ENCODE assay signal across 8 cellular contexts in the genomic region with DNA sequence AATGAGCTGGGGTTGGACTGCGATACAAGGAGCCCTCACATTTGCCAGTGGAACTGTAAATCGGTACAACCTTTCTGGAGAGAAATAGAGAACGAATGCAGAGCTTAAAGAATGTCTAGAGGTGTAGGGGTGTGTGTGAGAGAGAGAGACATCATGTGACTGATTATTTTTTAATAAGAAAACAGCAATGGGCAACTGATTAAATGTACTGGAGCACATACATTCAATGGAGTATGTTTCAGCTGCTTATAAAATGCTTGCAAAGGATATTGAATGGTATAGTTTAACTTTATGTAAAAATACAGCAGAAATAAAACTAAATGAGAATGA. TPM values are rescaled to one million over a fixed set of nuclear protein-coding genes. Genes with fewer than 3 reads are reported as not detected.
A peak's percentile ranks its signal among the peaks of the same experiment; 100 is the strongest.
DNase-seq lines count a peak whose midpoint lies in the region; ATAC-seq and TF ChIP-seq lines count a peak whose summit lies in the region.

No MANE protein-coding gene starts in this region.

- H3K27me3 ChIP-seq in BE2C (no peaks in the 10 kb centered on the region), brain microvascular endothelial cell (replicated peaks) (no peaks in the 10 kb centered on the region), uterus (no peaks in the 10 kb centered on the region)

- TF ChIP-seq POLR2A in uterus (IDR thresholded peaks at IDR 0.05) = no peak

- H3K4me3 ChIP-seq in BE2C (ENCODE audit: low read depth, low read length) (peak overlapping the region; percentile 74), brain microvascular endothelial cell (ENCODE audit: low read depth, low read length) (peak overlapping the region; percentile 80), uterus (peak overlapping the region; percentile 64 to 66)

- H3K9me3 Mint-ChIP-seq in memory B cell = no peaks in the 10 kb centered on the region

- peaks cover 5% of the 10 kb centered on the region for H3K27me3 Mint-ChIP-seq in memory B cell

- H3K9me3 ChIP-seq in BE2C = no peaks in the 10 kb centered on the region
- H3K9me3 ChIP-seq in uterus = no peaks in the 10 kb centered on the region

- TF ChIP-seq CTCF in BE2C (IDR thresholded peaks at IDR 0.05; ENCODE audit: low read depth, low read length) (no peak), brain microvascular endothelial cell (IDR thresholded peaks at IDR 0.05; ENCODE audit: low read depth, low read length, missing control alignments) (no peak), uterus (IDR thresholded peaks at IDR 0.05) (no peak)

- no peaks in the 10 kb centered on the region for H3K36me3 ChIP-seq in BE2C
- no peaks in the 10 kb centered on the region for H3K36me3 ChIP-seq in brain microvascular endothelial cell (replicated peaks)
- H3K36me3 ChIP-seq in uterus = no peaks in the 10 kb centered on the region

- intact Hi-C loops in uterus (cut with DNase I; ENCODE audit: low total_unique reads) = no loop called here

- no peak overlapping the region for H3K27ac Mint-ChIP-seq in memory B cell

- DNase-seq in BE2C = no peak
- no peak for DNase-seq in brain microvascular endothelial cell
- DNase-seq in memory B cell (ENCODE audit: low spot score in 2 of 2) = no peak
- no peak for DNase-seq in uterus
- no peak for DNase-seq in iPS-NIHi11 (ENCODE audit: low spot score)
- no peak for DNase-seq in NCI-H1048 (lab: John Stamatoyannopoulos, UW)

- H3K4me1 ChIP-seq in BE2C (peaks cover 3% of the 10 kb centered on the region; the same call in 1 of the 2 replicates), uterus (peaks cover 0 to 3% of the 10 kb centered on the region in 2 donors)

- H3K36me3 Mint-ChIP-seq in memory B cell = no peaks in the 10 kb centered on the region

- H3K4me3 Mint-ChIP-seq in memory B cell = peak overlapping the region; percentile 81

- peaks cover 8% of the 10 kb centered on the region for H3K4me1 Mint-ChIP-seq in memory B cell

- in situ Hi-C loops in brain microvascular endothelial cell (cut with HindIII; ENCODE audit: low pct_ligation_motif_present, low sequenced_read_pairs) = no loop called here

- ATAC-seq in GM19372 (IDR thresholded peaks at IDR 0.05; ENCODE audit: low read depth, unreplicated experiment) (peak; percentile 20), HG03439 (IDR thresholded peaks at IDR 0.05; ENCODE audit: unreplicated experiment) (peak; percentile 36), memory B cell (ENCODE audit: low read depth) (peak; percentile 22)

- peak overlapping the region; percentile 71 for H3K27ac ChIP-seq in brain microvascular endothelial cell
- peak overlapping the region; percentile 93 to 99 for H3K27ac ChIP-seq in uterus

RNA-seq across cellular contexts. Expression of a gene that starts 0.4 kb away (rescaled TPM):
- polyA plus RNA-seq in BE2C (2012; ENCODE audit: insufficient read depth, insufficient read length, low read depth) = 0.54 TPM
- total RNA-seq in uterus = 1 to 10 TPM in 2 of 4 donors, not detected in 2; 1.0 to 3.1 TPM
